13 cellular contexts compared by ENCODE assay signal in the genomic region with DNA sequence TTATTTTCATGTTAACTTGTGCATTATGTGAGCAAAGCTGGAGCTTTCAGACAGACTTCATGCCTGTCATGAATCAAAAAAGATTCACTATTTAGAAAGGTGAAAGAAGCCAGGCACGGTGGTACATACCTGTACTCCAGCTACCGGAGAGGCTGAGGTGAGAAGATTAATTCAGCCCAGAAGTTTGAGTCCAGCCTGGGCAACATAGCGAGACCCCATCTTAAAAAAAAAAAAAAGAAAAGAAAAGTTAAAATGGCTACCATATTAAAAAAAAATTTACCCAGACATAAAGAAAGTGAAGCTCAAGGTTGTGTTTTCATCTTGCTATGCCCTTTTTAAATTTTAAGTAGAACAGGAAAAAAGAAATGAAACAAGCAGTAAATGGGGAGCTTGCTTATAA.
DNase-seq lines count a peak whose midpoint lies in the region; ATAC-seq and TF ChIP-seq lines count a peak whose summit lies in the region.
"Had no signal": no experiment of that assay in that cellular context is flagged by ENCODE, and none has a peak within 500 bp of the region (broad histone marks: within the 10 kb centered on the region; RNA-seq: fewer than 3 reads in every experiment).

No MANE protein-coding gene starts in this region.

- no peaks in the 10 kb centered on the region for H3K9me3 Mint-ChIP-seq in dendritic cell treated with granulocyte-macrophage colony-stimulating factor and Interleukin-4, amounts not matched to agents 40 ng/mL and 50 ng/mL, for 4 days
- H3K9me3 Mint-ChIP-seq: neural progenitor cell had no signal

- H3K4me2 ChIP-seq in BLaER1 treated with 17β-estradiol and CSF1 and Interleukin-3, amounts not matched to agents 10 nM and 100 nM = peak overlapping the region in 6 of 11 experiments; percentile 72 to 95 (median 88); a peak in 11 of 22 replicates
- H3K4me2 ChIP-seq: neural progenitor cell had no signal

- peaks cover 54% of the 10 kb centered on the region for H3K36me3 Mint-ChIP-seq in dendritic cell treated with granulocyte-macrophage colony-stimulating factor and Interleukin-4, amounts not matched to agents 40 ng/mL and 50 ng/mL, for 4 days (ENCODE audit: low read depth)

- no peak for ATAC-seq in GM21528 (IDR thresholded peaks at IDR 0.05; ENCODE audit: low FRiP score, unreplicated experiment)
- ATAC-seq in GM19328 (IDR thresholded peaks at IDR 0.05; ENCODE audit: unreplicated experiment) = no peak

- intact Hi-C loops in dendritic cell treated with granulocyte-macrophage colony-stimulating factor and Interleukin-4, amounts not matched to agents 40 ng/mL and 50 ng/mL, for 4 days (cut with micrococcal nuclease) = loop anchor here (2.0 kb wide), 1 partner anchor 56 kb away; a partner anchor contains a TSS

- H3K27ac ChIP-seq in BLaER1 treated with 17β-estradiol and CSF1 and Interleukin-3, amounts not matched to agents 10 nM and 100 nM = peak overlapping the region in 3 of 11 experiments; percentile 2 to 50 (median 47); a peak in 2 of 22 replicates
- H3K27ac ChIP-seq in KOPT-K1 (ENCODE audit: low read depth, low read length, poor library complexity, severe bottlenecking) (peak overlapping the region; percentile 62), neutrophil (peak overlapping the region; percentile 97)
- H3K27ac ChIP-seq: neural progenitor cell had no signal

- DNase-seq in foreskin fibroblast (no peak), NCI-H1930 (lab: John Stamatoyannopoulos, UW) (no peak)
- DNase-seq: activated CD4-positive, alpha-beta T cell treated with anti-CD3 and anti-CD28 coated beads, Interleukin-2, amount 50 U/mL, for 1 hour; body of pancreas; Calu3; NCI-H2107 had no signal

- H3K4me1 Mint-ChIP-seq in dendritic cell treated with granulocyte-macrophage colony-stimulating factor and Interleukin-4, amounts not matched to agents 40 ng/mL and 50 ng/mL, for 4 days (ENCODE audit: low read depth) = peaks cover 72% of the 10 kb centered on the region
- H3K4me1 Mint-ChIP-seq: neural progenitor cell had no signal

- peaks cover 11 to 31% (median 21%) of the 10 kb centered on the region in 11 experiments for H3K36me3 ChIP-seq in BLaER1 treated with 17β-estradiol and CSF1 and Interleukin-3, amounts not matched to agents 10 nM and 100 nM
- peaks cover 33% of the 10 kb centered on the region for H3K36me3 ChIP-seq in KOPT-K1 (ENCODE audit: insufficient read depth, low read length)
- peaks cover 16% of the 10 kb centered on the region for H3K36me3 ChIP-seq in neutrophil
- H3K36me3 ChIP-seq: neural progenitor cell had no signal

- H3K4me1 ChIP-seq in BLaER1 treated with 17β-estradiol and CSF1 and Interleukin-3, amounts not matched to agents 10 nM and 100 nM = peaks cover 15 to 79% (median 32%) of the 10 kb centered on the region in 10 experiments
- H3K4me1 ChIP-seq in neutrophil (ENCODE audit: control insufficient read depth in 1 of 2, insufficient read depth in 1 of 2, low read depth in 1 of 2, low read length in 1 of 2) = peaks cover 92 to 93% of the 10 kb centered on the region in 2 experiments
- H3K4me1 ChIP-seq: body of pancreas, neural progenitor cell had no signal

- no peaks in the 10 kb centered on the region for H3K9me3 ChIP-seq in BLaER1 treated with 17β-estradiol and CSF1 and Interleukin-3, amounts not matched to agents 10 nM and 100 nM (replicated peaks in 1 of 11)
- no peaks in the 10 kb centered on the region for H3K9me3 ChIP-seq in KOPT-K1 (ENCODE audit: insufficient read depth, low read length, poor library complexity, severe bottlenecking)
- H3K9me3 ChIP-seq in neutrophil = no peaks in the 10 kb centered on the region
- H3K9me3 ChIP-seq: body of pancreas had no signal

- peak overlapping the region in 3 of 10 experiments; percentile 47 to 49 (median 49); a peak in 5 of 20 replicates for H3K4me3 ChIP-seq in BLaER1 treated with 17β-estradiol and CSF1 and Interleukin-3, amounts not matched to agents 10 nM and 100 nM
- H3K4me3 ChIP-seq in neutrophil (ENCODE audit: low read depth in 1 of 2, low read length in 1 of 2) (peak overlapping the region; percentile 68 to 81), foreskin fibroblast (ENCODE audit: low read depth in 1 of 2, low read length in 2 of 2) (peak overlapping the region in 1 of 2 donors; percentile 22)
- H3K4me3 ChIP-seq: body of pancreas, neural progenitor cell had no signal

- peak overlapping the region; percentile 89 for H3K27ac Mint-ChIP-seq in dendritic cell treated with granulocyte-macrophage colony-stimulating factor and Interleukin-4, amounts not matched to agents 40 ng/mL and 50 ng/mL, for 4 days
- H3K27ac Mint-ChIP-seq: neural progenitor cell had no signal

- H3K9ac ChIP-seq in BLaER1 treated with 17β-estradiol and CSF1 and Interleukin-3, amounts not matched to agents 10 nM and 100 nM = peak overlapping the region in 2 of 11 experiments; percentile 7 to 17; a peak in 2 of 22 replicates
- H3K9ac ChIP-seq: neural progenitor cell had no signal

- H3K27me3 ChIP-seq in BLaER1 treated with 17β-estradiol and CSF1 and Interleukin-3, amounts not matched to agents 10 nM and 100 nM = peaks cover 0 to 6% (median 0%) of the 10 kb centered on the region in 11 experiments; a peak in 1 of 22 replicates
- no peaks in the 10 kb centered on the region for H3K27me3 ChIP-seq in neutrophil
- H3K27me3 ChIP-seq: body of pancreas, neural progenitor cell had no signal

- H3K4me3 Mint-ChIP-seq in dendritic cell treated with granulocyte-macrophage colony-stimulating factor and Interleukin-4, amounts not matched to agents 40 ng/mL and 50 ng/mL, for 4 days = peak overlapping the region; percentile 94
- H3K4me3 Mint-ChIP-seq: neural progenitor cell had no signal

- no peaks in the 10 kb centered on the region for H3K27me3 Mint-ChIP-seq in dendritic cell treated with granulocyte-macrophage colony-stimulating factor and Interleukin-4, amounts not matched to agents 40 ng/mL and 50 ng/mL, for 4 days

- TF ChIP-seq CTCF in neutrophil (IDR thresholded peaks at IDR 0.05) (no peak), foreskin fibroblast (IDR thresholded peaks at IDR 0.05; ENCODE audit: low read depth, low read length) (no peak)

- peaks cover 0 to 27% (median 4%) of the 10 kb centered on the region in 11 experiments; a peak in 6 of 22 replicates for H4K20me1 ChIP-seq in BLaER1 treated with 17β-estradiol and CSF1 and Interleukin-3, amounts not matched to agents 10 nM and 100 nM
